Comparison of ENCODE assay signal across 1 cellular context in the genomic region with DNA sequence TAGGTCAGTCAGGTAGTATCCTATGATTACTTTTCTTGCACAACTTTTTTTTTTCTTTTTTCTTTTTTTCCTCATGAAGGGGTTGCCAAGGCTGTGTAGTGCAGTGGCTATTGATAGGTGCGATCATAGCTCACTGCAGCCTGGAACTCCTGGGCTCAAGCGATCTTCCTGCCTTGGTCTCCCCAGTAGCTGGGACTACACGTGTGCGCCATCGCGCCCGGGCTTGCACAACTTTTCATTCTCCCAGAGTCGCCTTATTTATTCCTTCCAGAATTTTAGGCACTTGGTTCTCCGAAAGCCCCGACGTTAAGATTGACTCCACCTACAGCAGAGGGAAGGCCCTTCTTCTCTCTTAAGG.
TF ChIP-seq lines count a peak whose summit lies in the region.

No MANE protein-coding gene starts in this region.

TF ChIP-seq in HCT116, 20 proteins besides CTCF, POLR2A, EP300 and RAD21 (continued from another document):
- TF ChIP-seq, protein P1, sequence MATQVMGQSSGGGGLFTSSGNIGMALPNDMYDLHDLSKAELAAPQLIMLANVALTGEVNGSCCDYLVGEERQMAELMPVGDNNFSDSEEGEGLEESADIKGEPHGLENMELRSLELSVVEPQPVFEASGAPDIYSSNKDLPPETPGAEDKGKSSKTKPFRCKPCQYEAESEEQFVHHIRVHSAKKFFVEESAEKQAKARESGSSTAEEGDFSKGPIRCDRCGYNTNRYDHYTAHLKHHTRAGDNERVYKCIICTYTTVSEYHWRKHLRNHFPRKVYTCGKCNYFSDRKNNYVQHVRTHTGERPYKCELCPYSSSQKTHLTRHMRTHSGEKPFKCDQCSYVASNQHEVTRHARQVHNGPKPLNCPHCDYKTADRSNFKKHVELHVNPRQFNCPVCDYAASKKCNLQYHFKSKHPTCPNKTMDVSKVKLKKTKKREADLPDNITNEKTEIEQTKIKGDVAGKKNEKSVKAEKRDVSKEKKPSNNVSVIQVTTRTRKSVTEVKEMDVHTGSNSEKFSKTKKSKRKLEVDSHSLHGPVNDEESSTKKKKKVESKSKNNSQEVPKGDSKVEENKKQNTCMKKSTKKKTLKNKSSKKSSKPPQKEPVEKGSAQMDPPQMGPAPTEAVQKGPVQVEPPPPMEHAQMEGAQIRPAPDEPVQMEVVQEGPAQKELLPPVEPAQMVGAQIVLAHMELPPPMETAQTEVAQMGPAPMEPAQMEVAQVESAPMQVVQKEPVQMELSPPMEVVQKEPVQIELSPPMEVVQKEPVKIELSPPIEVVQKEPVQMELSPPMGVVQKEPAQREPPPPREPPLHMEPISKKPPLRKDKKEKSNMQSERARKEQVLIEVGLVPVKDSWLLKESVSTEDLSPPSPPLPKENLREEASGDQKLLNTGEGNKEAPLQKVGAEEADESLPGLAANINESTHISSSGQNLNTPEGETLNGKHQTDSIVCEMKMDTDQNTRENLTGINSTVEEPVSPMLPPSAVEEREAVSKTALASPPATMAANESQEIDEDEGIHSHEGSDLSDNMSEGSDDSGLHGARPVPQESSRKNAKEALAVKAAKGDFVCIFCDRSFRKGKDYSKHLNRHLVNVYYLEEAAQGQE (IDR thresholded peaks at IDR 0.05; ENCODE audit: low read depth), result no peak
- no peak for TF ChIP-seq TCF7L2 (IDR thresholded peaks at IDR 0.05; ENCODE audit: borderline replicate concordance, extremely low read depth, insufficient read depth, insufficient read length)
